In the genomic region with DNA sequence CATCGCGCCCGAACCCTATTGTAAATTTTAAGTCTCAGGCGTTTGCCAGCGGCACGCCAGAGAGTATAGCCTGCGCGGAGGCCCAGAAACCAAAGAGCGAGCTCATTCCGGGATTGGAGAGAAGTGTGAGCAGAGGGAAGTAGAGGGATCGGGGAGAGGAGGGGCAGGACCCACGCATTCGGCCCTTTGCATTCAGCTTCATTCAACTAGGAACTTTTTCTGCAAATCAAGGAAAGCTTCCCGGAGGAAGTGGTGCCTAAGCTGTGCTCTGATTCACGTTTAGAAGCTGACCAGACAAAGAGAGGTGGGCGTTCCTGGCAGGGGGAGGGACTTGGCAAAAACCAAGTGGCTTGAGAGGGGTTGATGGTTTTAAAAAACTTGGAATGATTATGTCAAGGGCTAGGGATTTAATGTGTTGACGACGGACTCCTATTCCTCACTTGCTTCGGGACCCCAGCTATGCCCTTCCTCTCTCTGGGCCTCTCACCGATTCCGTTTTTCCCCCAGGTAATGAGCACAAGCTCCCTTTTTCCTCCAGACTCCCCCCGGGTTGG, we compare ENCODE assay signal across 8 cellular contexts. TPM values are rescaled to one million over a fixed set of nuclear protein-coding genes. Genes with fewer than 3 reads are reported as not detected.
DNase-seq lines count a peak whose midpoint lies in the region; ATAC-seq and TF ChIP-seq lines count a peak whose summit lies in the region.

No MANE protein-coding gene starts in this region.

- H3K27me3 Mint-ChIP-seq in progenitor cell of endocrine pancreas = no peaks in the 10 kb centered on the region

- WGBS in heart left ventricle, 4 donors = 2 to 5% (median 3%) methylated on average over 21 to 22 of the region's 22 CpGs

- intact Hi-C loops in heart left ventricle (cut with DNase I) = loop anchor here in 7 of 10 donors (1.0 to 10.0 kb wide), 12 partner anchors 35 to 191 kb away; a partner anchor contains a TSS

- H3K36me3 ChIP-seq in adipocyte (ENCODE audit: control insufficient read depth, insufficient read depth, low read length, severe bottlenecking) = no peaks in the 10 kb centered on the region
- peaks cover 0 to 5% (median 4%) of the 10 kb centered on the region in 9 donors for H3K36me3 ChIP-seq in heart left ventricle

- H3K27ac Mint-ChIP-seq in progenitor cell of endocrine pancreas = peak overlapping the region; percentile 100

- TF ChIP-seq POLR2A in heart left ventricle (IDR thresholded peaks at IDR 0.05) = peak in 1 of 2 donors; percentile 54

- no peak for TF ChIP-seq CTCF in heart left ventricle (IDR thresholded peaks at IDR 0.05)
- no peak for TF ChIP-seq CTCF in progenitor cell of endocrine pancreas (IDR thresholded peaks at IDR 0.05; ENCODE audit: unreplicated experiment)

- peak overlapping the region; percentile 80 for H3K4me3 ChIP-seq in adipocyte (ENCODE audit: low read length)
- peak overlapping the region in 11 of 12 donors; percentile 7 to 100 (median 48) for H3K4me3 ChIP-seq in heart left ventricle

- H3K27me3 ChIP-seq in adipocyte (replicated peaks; ENCODE audit: control insufficient read depth, insufficient read depth, low read length) (no peaks in the 10 kb centered on the region), heart left ventricle (no peaks in the 10 kb centered on the region)

- no peaks in the 10 kb centered on the region for H3K9me3 Mint-ChIP-seq in progenitor cell of endocrine pancreas (ENCODE audit: low read depth)

- H3K36me3 Mint-ChIP-seq in progenitor cell of endocrine pancreas (ENCODE audit: insufficient read depth) = peaks cover 11% of the 10 kb centered on the region

- peak overlapping the region; percentile 76 to 97 (median 92) for H3K27ac ChIP-seq in heart left ventricle

- peaks cover 24% of the 10 kb centered on the region for H3K4me1 Mint-ChIP-seq in progenitor cell of endocrine pancreas (ENCODE audit: low read depth)

- H3K4me1 ChIP-seq in adipocyte (ENCODE audit: control insufficient read depth, insufficient read depth, low read length) (peaks cover 33% of the 10 kb centered on the region), heart left ventricle (peaks cover 0 to 53% (median 39%) of the 10 kb centered on the region in 12 donors)

- DNase-seq in Ammon's horn (ENCODE audit: low spot score) (peak; percentile 92), NCI-H774 (lab: John Stamatoyannopoulos, UW) (peak; percentile 91), adipocyte (ENCODE audit: low read depth) (peak; percentile 94), heart left ventricle (peak; percentile 87 to 90 (median 88)), progenitor cell of endocrine pancreas (ENCODE audit: low spot score, unreplicated experiment) (peak; percentile 28), mesenteric fat pad (ENCODE audit: low spot score) (no peak)

- H3K4me3 Mint-ChIP-seq in progenitor cell of endocrine pancreas (ENCODE audit: low read depth) = peak overlapping the region; percentile 97

- ATAC-seq in GM18502 (IDR thresholded peaks at IDR 0.05; ENCODE audit: poor library complexity, unreplicated experiment) = peak; percentile 32
- peak; percentile 24 for ATAC-seq in HG03432 (IDR thresholded peaks at IDR 0.05; ENCODE audit: unreplicated experiment)
- peak; percentile 37 to 55 (median 46) for ATAC-seq in heart left ventricle

- H3K9ac ChIP-seq in adipocyte (ENCODE audit: low read length) = peak overlapping the region; percentile 95

- no peaks in the 10 kb centered on the region for H3K9me3 ChIP-seq in adipocyte (ENCODE audit: control insufficient read depth, low read length)
- no peaks in the 10 kb centered on the region for H3K9me3 ChIP-seq in heart left ventricle

RNA-seq across cellular contexts. Expression of a gene that starts 0.9 kb away (rescaled TPM):
- total RNA-seq in heart left ventricle (100 to 1,000 TPM; 106 to 170 (median 124) TPM), progenitor cell of endocrine pancreas (299 and 306 TPM in 2 replicates), mesenteric fat pad (105 TPM)
- polyA plus RNA-seq in heart left ventricle = 100 to 1,000 TPM; 113 to 283 TPM

RNA-seq across cellular contexts. Expression of a gene that starts 10.5 kb away (rescaled TPM):
- 10 to 100 TPM in 5 of 9 donors, 1 to 10 TPM in 4; 5.9 to 15.9 (median 10.0) TPM for total RNA-seq in heart left ventricle
- polyA plus RNA-seq in heart left ventricle = 10 to 100 TPM; 14.2 to 18.6 TPM
- 58.5 and 59.0 TPM in 2 replicates for total RNA-seq in progenitor cell of endocrine pancreas
- total RNA-seq in mesenteric fat pad = 10.7 TPM

RNA-seq across cellular contexts. Expression of a gene that starts 10.6 kb away (rescaled TPM):
- total RNA-seq in heart left ventricle (10 to 100 TPM; 23.1 to 55.7 (median 30.5) TPM), progenitor cell of endocrine pancreas (103 and 110 TPM in 2 replicates), mesenteric fat pad (46.7 TPM)
- 10 to 100 TPM; 35.1 to 68.0 TPM for polyA plus RNA-seq in heart left ventricle

RNA-seq across cellular contexts. Expression of a gene that starts 13.2 kb away (rescaled TPM):
- total RNA-seq in heart left ventricle (1 to 10 TPM in 1 of 9 donors, under 1 TPM in 7, not detected in 1; 0.14 to 1.6 (median 0.48) TPM), progenitor cell of endocrine pancreas (7.7 TPM in 2 replicates), mesenteric fat pad (1.3 TPM)
- under 1 TPM; 0.58 to 0.76 TPM for polyA plus RNA-seq in heart left ventricle

RNA-seq across cellular contexts. Expression of a gene that starts 14.7 kb away (rescaled TPM):
- total RNA-seq in heart left ventricle (1 to 10 TPM in 8 of 9 donors, under 1 TPM in 1; 1.00 to 6.0 (median 2.2) TPM), progenitor cell of endocrine pancreas (49.9 and 53.1 TPM in 2 replicates), mesenteric fat pad (7.2 TPM)
- polyA plus RNA-seq in heart left ventricle = 1 to 10 TPM; 3.0 to 3.1 TPM
